In genomic region chr9:105088088-105088487, GRCh38 we compare ENCODE assay signal across 17 cellular contexts.
"Had no signal": no experiment of that assay in that cellular context is flagged by ENCODE, and none has a peak within 500 bp of the region (broad histone marks: within the 10 kb centered on the region; RNA-seq: fewer than 3 reads in every experiment).

No MANE protein-coding gene starts in this region.

- H3K4me1 ChIP-seq: heart right ventricle, parathyroid adenoma, tibial artery had no signal

- H3K27ac ChIP-seq: heart right ventricle, parathyroid adenoma, tibial artery, WERI-Rb-1 had no signal

- H3K9me3 Mint-ChIP-seq: activated CD4-positive, alpha-beta memory T cell treated with anti-CD3 and anti-CD28 coated beads for 36 hours; activated naive CD8-positive, alpha-beta T cell treated with anti-CD3 and anti-CD28 coated beads for 36 hours; natural killer cell had no signal

- H3K27me3 Mint-ChIP-seq: activated CD4-positive, alpha-beta memory T cell treated with anti-CD3 and anti-CD28 coated beads for 36 hours; activated naive CD8-positive, alpha-beta T cell treated with anti-CD3 and anti-CD28 coated beads for 36 hours had no signal

- H3K9me3 ChIP-seq: tibial artery had no signal

- ATAC-seq: heart right ventricle; natural killer cell; stimulated activated naive CD8-positive, alpha-beta T cell treated with anti-CD3 and anti-CD28 coated beads, Interleukin-15, Interleukin-2, amounts not matched to agents 100 U/mL and 50 U/mL, for 24 hours had no signal

- H3K36me3 Mint-ChIP-seq: activated CD4-positive, alpha-beta memory T cell treated with anti-CD3 and anti-CD28 coated beads for 36 hours; activated naive CD8-positive, alpha-beta T cell treated with anti-CD3 and anti-CD28 coated beads for 36 hours; natural killer cell had no signal

- H3K27me3 ChIP-seq: heart right ventricle, tibial artery had no signal

- DNase-seq: activated CD4-positive, alpha-beta memory T cell treated with anti-CD3 and anti-CD28 coated beads for 36 hours; activated naive CD4-positive, alpha-beta T cell; activated naive CD8-positive, alpha-beta T cell treated with anti-CD3 and anti-CD28 coated beads for 36 hours; activated T-cell treated with anti-CD3 and anti-CD28 coated beads for 4 hours; amygdala; caudate nucleus; endodermal cell; heart right ventricle; natural killer cell; stimulated activated CD4-positive, alpha-beta T cell treated with anti-CD3 and anti-CD28 coated beads, Interleukin-2, amount 100 ng/mL, for 24 hours; stimulated activated naive CD8-positive, alpha-beta T cell treated with anti-CD3 and anti-CD28 coated beads, Interleukin-15, Interleukin-2, amounts not matched to agents 100 U/mL and 50 U/mL, for 24 hours; substantia nigra; T-helper 2 cell; tibial artery; WERI-Rb-1 had no signal

- FAIRE-seq: urothelium cell line had no signal

- H3K4me3 ChIP-seq: heart right ventricle, tibial artery had no signal

- H3K4me3 Mint-ChIP-seq: activated CD4-positive, alpha-beta memory T cell treated with anti-CD3 and anti-CD28 coated beads for 36 hours; activated naive CD8-positive, alpha-beta T cell treated with anti-CD3 and anti-CD28 coated beads for 36 hours; endodermal cell; natural killer cell had no signal

- H3K36me3 ChIP-seq: heart right ventricle, tibial artery, WERI-Rb-1 had no signal

- H3K4me1 Mint-ChIP-seq: activated naive CD8-positive, alpha-beta T cell treated with anti-CD3 and anti-CD28 coated beads for 36 hours; natural killer cell had no signal

- H3K27ac Mint-ChIP-seq: activated CD4-positive, alpha-beta memory T cell treated with anti-CD3 and anti-CD28 coated beads for 36 hours; activated naive CD8-positive, alpha-beta T cell treated with anti-CD3 and anti-CD28 coated beads for 36 hours; endodermal cell; natural killer cell had no signal
